ENCODE assay signal across 20 cellular contexts in genomic region chr5:42520957-42521356, GRCh38.
DNase-seq lines count a peak whose midpoint lies in the region; ATAC-seq and TF ChIP-seq lines count a peak whose summit lies in the region.
"Had no signal": no experiment of that assay in that cellular context is flagged by ENCODE, and none has a peak within 500 bp of the region (broad histone marks: within the 10 kb centered on the region; RNA-seq: fewer than 3 reads in every experiment).

No MANE protein-coding gene starts in this region.

- H3K9ac ChIP-seq in mammary epithelial cell (ENCODE audit: insufficient read depth, low read length): no peak overlapping the region

- no peaks in the 10 kb centered on the region for H3K36me3 Mint-ChIP-seq in MCF 10A (ENCODE audit: insufficient read depth, unreplicated experiment)
- no peaks in the 10 kb centered on the region for H3K36me3 Mint-ChIP-seq in osteocyte (ENCODE audit: unreplicated experiment)

- dilution Hi-C loops in mammary epithelial cell (cut with HindIII; ENCODE audit: low sequenced_read_pairs): no loop called here

- ATAC-seq in gastrocnemius medialis: no peak
- ATAC-seq: Right ventricle myocardium inferior had no signal

- H3K79me2 ChIP-seq in mammary epithelial cell (ENCODE audit: insufficient read depth, low read length): no peaks in the 10 kb centered on the region

- H3K4me1 ChIP-seq in mammary epithelial cell (ENCODE audit: insufficient read depth, low read length) (no peaks in the 10 kb centered on the region), gastrocnemius medialis (peaks cover 85 to 89% of the 10 kb centered on the region in 2 donors)
- H3K4me1 ChIP-seq: SJSA1 had no signal

- no peak for TF ChIP-seq POLR2A in gastrocnemius medialis (IDR thresholded peaks at IDR 0.05)

- H3K9me3 Mint-ChIP-seq in MCF 10A (ENCODE audit: unreplicated experiment) (peaks cover 9% of the 10 kb centered on the region), osteocyte (ENCODE audit: unreplicated experiment) (peaks cover 11% of the 10 kb centered on the region)

- H3K4me3 ChIP-seq in mammary epithelial cell (replicated peaks in 1 of 3; ENCODE audit: insufficient read depth in 1 of 3, low read depth in 2 of 3, low read length in 3 of 3) (no peak overlapping the region), dorsolateral prefrontal cortex (no peak overlapping the region), gastrocnemius medialis (no peak overlapping the region)
- H3K4me3 ChIP-seq: PC-9, SJSA1 had no signal

- intact Hi-C loops in mammary epithelial cell (cut with micrococcal nuclease) (no loop called here), MCF 10A (cut with micrococcal nuclease) (no loop called here), dorsolateral prefrontal cortex (cut with DNase I) (no loop called here), gastrocnemius medialis (cut with DNase I; ENCODE audit: low total_unique reads) (no loop called here)

- no peak overlapping the region for H3K4me3 Mint-ChIP-seq in MCF 10A (ENCODE audit: unreplicated experiment)
- no peak overlapping the region for H3K4me3 Mint-ChIP-seq in osteocyte (ENCODE audit: unreplicated experiment)
- H3K4me3 Mint-ChIP-seq: B cell had no signal

- no peaks in the 10 kb centered on the region for H3K27me3 ChIP-seq in mammary epithelial cell (ENCODE audit: insufficient read depth, low read length)
- H3K27me3 ChIP-seq in dorsolateral prefrontal cortex: no peaks in the 10 kb centered on the region
- no peaks in the 10 kb centered on the region for H3K27me3 ChIP-seq in gastrocnemius medialis
- H3K27me3 ChIP-seq: SJSA1 had no signal

- no peaks in the 10 kb centered on the region for H3K4me1 Mint-ChIP-seq in MCF 10A (ENCODE audit: insufficient read depth, unreplicated experiment)
- H3K4me1 Mint-ChIP-seq in osteocyte (ENCODE audit: unreplicated experiment): no peaks in the 10 kb centered on the region
- H3K4me1 Mint-ChIP-seq: B cell had no signal

- TF ChIP-seq CTCF in mammary epithelial cell (conservative IDR thresholded peaks at IDR 0.05 in 1 of 2, IDR thresholded peaks at IDR 0.05 in 1 of 2; ENCODE audit: extremely low read depth in 1 of 2, insufficient read depth in 1 of 2, low read depth in 1 of 2, low read length in 2 of 2) (no peak), MCF 10A (IDR thresholded peaks at IDR 0.05; ENCODE audit: unreplicated experiment) (no peak), dorsolateral prefrontal cortex (IDR thresholded peaks at IDR 0.05 in 54 of 56, conservative IDR thresholded peaks at IDR 0.05 in 2 of 56; ENCODE audit: low read depth in 1 of 56, partially characterized antibody in 56 of 56) (no peak), gastrocnemius medialis (IDR thresholded peaks at IDR 0.05 in 4 of 5, conservative IDR thresholded peaks at IDR 0.05 in 1 of 5) (no peak), osteocyte (IDR thresholded peaks at IDR 0.05) (no peak)

- H3K27ac Mint-ChIP-seq in MCF 10A (ENCODE audit: low read depth, unreplicated experiment) (no peak overlapping the region), osteocyte (ENCODE audit: unreplicated experiment) (no peak overlapping the region)
- H3K27ac Mint-ChIP-seq: B cell had no signal

- no peak overlapping the region for H2AFZ ChIP-seq in mammary epithelial cell (ENCODE audit: low read depth, low read length)
- H2AFZ ChIP-seq: PC-9 had no signal

- POLR2A ChIA-PET in MCF 10A (lab: Yijun Ruan, JAX): interaction anchor here (0.5 kb wide), 1 partner anchor 11 kb away, joined by 3 read pairs; no protein-coding TSS in a partner anchor

- H3K27me3 Mint-ChIP-seq in MCF 10A (ENCODE audit: insufficient read depth, unreplicated experiment) (no peaks in the 10 kb centered on the region), osteocyte (ENCODE audit: unreplicated experiment) (no peaks in the 10 kb centered on the region)
- H3K27me3 Mint-ChIP-seq: B cell had no signal

- CTCF ChIA-PET in mammary epithelial cell (lab: Charles Lee; ENCODE audit: low non-redundant PET) (no interaction called here), MCF 10A (lab: Yijun Ruan, JAX) (interaction anchor here (0.6 kb wide), 2 partner anchors 46 to 139 kb away, joined by 3 read pairs; no protein-coding TSS in a partner anchor)

- in situ Hi-C loops in mammary epithelial cell (cut with MboI; ENCODE audit: low sequenced_read_pairs in 2 of 2): no loop called here
- in situ Hi-C loops in gastrocnemius medialis (cut with MboI; ENCODE audit: low sequenced_read_pairs in 4 of 4): no loop called here

- no peaks in the 10 kb centered on the region for H3K36me3 ChIP-seq in mammary epithelial cell (ENCODE audit: insufficient read depth, low read length)
- H3K36me3 ChIP-seq in gastrocnemius medialis: no peaks in the 10 kb centered on the region
- H3K36me3 ChIP-seq: SJSA1 had no signal

- DNase-seq in mammary epithelial cell (peak; percentile 36), MCF 10A (ENCODE audit: unreplicated experiment) (no peak), dorsolateral prefrontal cortex (no peak), gastrocnemius medialis (no peak), osteocyte (ENCODE audit: extremely low spot score, unreplicated experiment) (no peak), NCI-H2227 treated with DMSO at 0.1 percent for 48 hours (lab: John Stamatoyannopoulos, UW) (no peak)
- DNase-seq in activated CD4-positive, alpha-beta T cell treated with anti-CD3 and anti-CD28 coated beads for 1 hour: no peak
- DNase-seq: DND-41, NCI-H1092 treated with DMSO at 0.1 percent for 48 hours, NCI-H1436, NCI-H187, NCI-H2081 treated with DMSO at 0.1 percent for 48 hours, NCI-H2171, NCI-H345, NCI-H510A treated with DMSO at 0.1 percent for 48 hours, PC-9 had no signal

- H4K20me1 ChIP-seq in mammary epithelial cell (ENCODE audit: insufficient read depth, low read length): no peaks in the 10 kb centered on the region

- no peak overlapping the region for H3K4me2 ChIP-seq in mammary epithelial cell (ENCODE audit: insufficient read depth, low read depth, low read length)
- H3K4me2 ChIP-seq: PC-9 had no signal

- H3K9me3 ChIP-seq in mammary epithelial cell (replicated peaks; ENCODE audit: insufficient read depth, low read length) (no peaks in the 10 kb centered on the region), gastrocnemius medialis (no peaks in the 10 kb centered on the region)
- H3K9me3 ChIP-seq: SJSA1 had no signal

- H3K27ac ChIP-seq in mammary epithelial cell (ENCODE audit: insufficient read depth, low read depth, low read length) (no peak overlapping the region), dorsolateral prefrontal cortex (peak overlapping the region in 35 of 59 donors; percentile 4 to 68 (median 31)), gastrocnemius medialis (peak overlapping the region; percentile 83 to 91 (median 84))
- H3K27ac ChIP-seq: 22Rv1, PC-9, SJSA1 had no signal

- 4% methylated on average over 4 of the region's 4 CpGs for WGBS in mammary epithelial cell (ENCODE audit: low coverage, missing lambda C conversion rate)

- BruUV-seq in mammary epithelial cell (replicated peaks; lab: Mats Ljungman, UMichigan) (no TSS peak), MCF 10A (replicated peaks; lab: Mats Ljungman, UMichigan) (no TSS peak)
